ENCODE assay signal across 20 cellular contexts in the genomic region with DNA sequence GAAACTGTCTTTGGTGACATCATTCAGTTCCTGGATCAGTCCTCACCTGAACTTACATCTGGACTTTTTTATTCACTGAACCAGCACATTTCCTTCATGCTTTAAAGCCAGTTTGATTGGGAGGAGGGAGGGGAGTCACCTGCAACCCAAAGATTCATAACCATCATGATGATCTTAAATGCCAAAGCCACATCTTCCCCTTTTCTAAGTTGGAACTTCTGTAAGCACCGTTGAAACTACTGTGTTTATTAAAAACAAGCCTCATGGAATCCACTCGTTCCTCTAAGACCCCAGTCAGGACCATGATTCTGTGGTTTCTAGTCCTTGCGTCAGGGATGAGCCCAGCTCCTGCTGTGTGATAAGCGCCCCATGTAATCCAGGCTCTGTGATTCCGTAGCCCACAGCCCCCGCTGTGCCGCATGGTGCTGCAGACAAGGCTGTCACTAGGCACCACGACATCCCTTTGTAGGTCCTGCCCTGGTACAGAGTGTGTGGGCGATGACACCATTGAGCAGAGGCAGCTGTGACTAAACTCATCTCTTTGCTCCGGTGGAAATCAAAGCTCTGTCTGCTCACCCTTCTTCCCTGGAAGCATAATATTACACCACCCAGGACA.
DNase-seq lines count a peak whose midpoint lies in the region; ATAC-seq and TF ChIP-seq lines count a peak whose summit lies in the region.
"Had no signal": no experiment of that assay in that cellular context is flagged by ENCODE, and none has a peak within 500 bp of the region (broad histone marks: within the 10 kb centered on the region; RNA-seq: fewer than 3 reads in every experiment).

No MANE protein-coding gene starts in this region.

- H3F3A ChIP-seq in PC-9 (ENCODE audit: insufficient read depth, low read depth), result no peaks in the 10 kb centered on the region

- H3K36me3 ChIP-seq in left ventricle myocardium inferior, result no peaks in the 10 kb centered on the region
- H3K36me3 ChIP-seq in OCI-LY7 (ENCODE audit: insufficient read depth, low read length), result no peaks in the 10 kb centered on the region
- H3K36me3 ChIP-seq in upper lobe of right lung, result no peaks in the 10 kb centered on the region
- H3K36me3 ChIP-seq in PC-9 (ENCODE audit: low read depth), result no peaks in the 10 kb centered on the region
- H3K36me3 ChIP-seq: spleen had no signal

- H3K9me2 ChIP-seq in OCI-LY7 (ENCODE audit: insufficient read depth, low read length) (no peaks in the 10 kb centered on the region), PC-9 (ENCODE audit: insufficient read depth) (no peaks in the 10 kb centered on the region)

- ATAC-seq in left cardiac atrium (peak; percentile 30 to 54), upper lobe of right lung (peak; percentile 14)
- ATAC-seq: T-cell had no signal

- H4K20me1 ChIP-seq in OCI-LY7 (ENCODE audit: insufficient read depth, low read length) (no peaks in the 10 kb centered on the region), PC-9 (ENCODE audit: insufficient read depth) (no peaks in the 10 kb centered on the region)

- H3K79me2 ChIP-seq in OCI-LY7 (ENCODE audit: insufficient read depth, low read depth, low read length), result no peaks in the 10 kb centered on the region
- H3K79me2 ChIP-seq in PC-9 (ENCODE audit: low read depth), result no peaks in the 10 kb centered on the region

- no peaks in the 10 kb centered on the region for H3K9me3 ChIP-seq in left ventricle myocardium inferior (replicated peaks)
- H3K9me3 ChIP-seq in OCI-LY7 (ENCODE audit: low read length), result no peaks in the 10 kb centered on the region
- H3K9me3 ChIP-seq in upper lobe of right lung, result no peaks in the 10 kb centered on the region
- H3K9me3 ChIP-seq in PC-9 (ENCODE audit: insufficient read depth, low read depth), result no peaks in the 10 kb centered on the region

- H3K4me3 ChIP-seq in left ventricle myocardium inferior (no peak overlapping the region), OCI-LY7 (ENCODE audit: low read depth, low read length, poor library complexity, severe bottlenecking) (no peak overlapping the region), upper lobe of right lung (no peak overlapping the region), PC-9 (no peak overlapping the region)
- H3K4me3 ChIP-seq: spleen had no signal

- no peaks in the 10 kb centered on the region for H3K4me1 ChIP-seq in left ventricle myocardium inferior
- H3K4me1 ChIP-seq in OCI-LY7 (ENCODE audit: insufficient read depth, low read length, poor library complexity, severe bottlenecking), result peaks cover 38% of the 10 kb centered on the region
- H3K4me1 ChIP-seq in upper lobe of right lung, result no peaks in the 10 kb centered on the region
- no peaks in the 10 kb centered on the region for H3K4me1 ChIP-seq in PC-9 (replicated peaks; ENCODE audit: insufficient read depth)

- CTCF ChIA-PET in OCI-LY7 (lab: Charles Lee; ENCODE audit: unreplicated experiment) (interaction anchor here (1.5 kb wide), 1 partner anchor 11 kb away, joined by 5 read pairs; no protein-coding TSS in a partner anchor), PC-9 (lab: Charles Lee) (no interaction called here)

- BruUV-seq in OCI-LY7 (replicated peaks; lab: Mats Ljungman, UMichigan) (no TSS peak), PC-9 (replicated peaks; lab: Mats Ljungman, UMichigan) (no TSS peak)

- H3K27me3 ChIP-seq in left ventricle myocardium inferior (ENCODE audit: low read depth), result peaks cover 54% of the 10 kb centered on the region
- no peaks in the 10 kb centered on the region for H3K27me3 ChIP-seq in upper lobe of right lung
- no peaks in the 10 kb centered on the region for H3K27me3 ChIP-seq in PC-9 (ENCODE audit: insufficient read depth, low read depth)

- H3K27ac ChIP-seq in left ventricle myocardium inferior (replicated peaks), result no peak overlapping the region
- no peak overlapping the region for H3K27ac ChIP-seq in OCI-LY7 (ENCODE audit: low read depth, low read length, poor library complexity, severe bottlenecking)
- no peak overlapping the region for H3K27ac ChIP-seq in upper lobe of right lung
- no peak overlapping the region for H3K27ac ChIP-seq in PC-9
- H3K27ac ChIP-seq: spleen had no signal

- no peak for DNase-seq in left cardiac atrium
- DNase-seq in left ventricle myocardium inferior, result no peak
- DNase-seq in OCI-LY7 (ENCODE audit: low spot score), result peak; percentile 5
- peak; percentile 30 to 90 (median 68) for DNase-seq in head of caudate nucleus
- DNase-seq in upper lobe of right lung, result no peak
- no peak for DNase-seq in NCI-H146 (lab: John Stamatoyannopoulos, UW)
- no peak for DNase-seq in PC-9
- DNase-seq: activated CD4-positive, alpha-beta T cell treated with anti-CD3 and anti-CD28 coated beads, Interleukin-2, amount 10 ng/mL, durations not matched to agents 24 days and 14 days; activated T-cell treated with anti-CD3 and anti-CD28 coated beads, Interleukin-2, amount 50 U/mL, for 1 hour; amniotic stem cell; CD4-positive, alpha-beta memory T cell; dermis blood vessel endothelial cell; kidney glomerular epithelial cell; NCI-H1092; NCI-H1930; NCI-H2227 treated with DMSO at 0.1 percent for 48 hours; NCI-H748 treated with DMSO at 0.1 percent for 48 hours; retina; spleen; T-cell had no signal

- POLR2A ChIA-PET in OCI-LY7 (lab: Charles Lee) (interaction anchor here (0.8 to 1.0 kb wide), 3 partner anchors 83 to 190 kb away, joined by 3 to 4 read pairs (median 3); no protein-coding TSS in a partner anchor), PC-9 (lab: Charles Lee; ENCODE audit: unreplicated experiment) (no interaction called here)

- no peak overlapping the region for H2AFZ ChIP-seq in OCI-LY7 (ENCODE audit: low read length)
- no peak overlapping the region for H2AFZ ChIP-seq in PC-9

- TF ChIP-seq CTCF in left ventricle myocardium inferior (IDR thresholded peaks at IDR 0.05; ENCODE audit: borderline replicate concordance) (no peak), OCI-LY7 (conservative IDR thresholded peaks at IDR 0.05; ENCODE audit: low read length) (no peak), upper lobe of right lung (IDR thresholded peaks at IDR 0.05) (no peak), PC-9 (conservative IDR thresholded peaks at IDR 0.05) (no peak)

- intact Hi-C loops in left cardiac atrium (cut with DNase I), result no loop called here
- intact Hi-C loops in left ventricle myocardium inferior (cut with micrococcal nuclease), result no loop called here
- intact Hi-C loops in OCI-LY7 (cut with micrococcal nuclease; ENCODE audit: unreplicated experiment), result loop anchor here (5.0 kb wide), 1 partner anchor 198 kb away; no protein-coding TSS in a partner anchor
- intact Hi-C loops in head of caudate nucleus (cut with DNase I), result no loop called here
- intact Hi-C loops in upper lobe of right lung (cut with DNase I), result no loop called here
- intact Hi-C loops in PC-9 (cut with micrococcal nuclease; ENCODE audit: unreplicated experiment), result no loop called here

- H3K4me2 ChIP-seq in OCI-LY7 (ENCODE audit: low read length) (peak overlapping the region; percentile 13; the same call in 1 of the 2 replicates), PC-9 (no peak overlapping the region)

Comparison
In these comparisons a context has a peak if more than half of its experiments do, and no peak if none do; other contexts are left out.
1. DNase-seq: peak in OCI-LY7 (single experiment) and head of caudate nucleus (42 of 42); none in left cardiac atrium (single experiment), left ventricle myocardium inferior (single experiment), upper lobe of right lung (single experiment), NCI-H146 (single experiment) and PC-9 (0 of 2).